28 cellular contexts compared by ENCODE assay signal in the genomic region with DNA sequence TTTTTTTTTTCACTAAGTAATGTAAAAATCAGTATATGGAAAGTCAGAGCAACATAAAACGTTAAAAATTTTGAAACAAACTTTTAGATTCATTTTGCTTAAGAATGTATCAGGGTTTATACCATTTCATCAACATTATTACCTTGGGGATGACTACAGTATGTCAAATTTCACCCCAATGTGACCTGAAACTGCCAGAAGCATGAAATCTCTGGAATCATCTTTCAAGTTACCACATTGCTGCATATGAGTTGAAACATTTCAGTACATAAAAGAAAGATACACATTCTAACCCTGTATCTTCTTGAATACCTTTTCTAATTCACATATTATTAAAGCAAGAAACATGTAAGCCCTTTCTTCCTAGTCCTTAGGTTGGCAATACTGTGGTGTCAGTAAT. TPM values are rescaled to one million over a fixed set of nuclear protein-coding genes. Genes with fewer than 3 reads are reported as not detected.
DNase-seq lines count a peak whose midpoint lies in the region; ATAC-seq and TF ChIP-seq lines count a peak whose summit lies in the region.
"Had no signal": no experiment of that assay in that cellular context is flagged by ENCODE, and none has a peak within 500 bp of the region (broad histone marks: within the 10 kb centered on the region; RNA-seq: fewer than 3 reads in every experiment).

No MANE protein-coding gene starts in this region.

- H3K27ac ChIP-seq in brain microvascular endothelial cell, result peak overlapping the region; percentile 76
- peak overlapping the region in 2 of 3 donors; percentile 64 to 95 for H3K27ac ChIP-seq in thyroid gland
- H3K27ac ChIP-seq: BLaER1, gastrocnemius medialis, neural progenitor cell had no signal

- TF ChIP-seq POLR2A in thyroid gland (IDR thresholded peaks at IDR 0.05), result no peak
- TF ChIP-seq POLR2A in GM18505 (IDR thresholded peaks at IDR 0.05; ENCODE audit: borderline replicate concordance, extremely low read depth, insufficient read depth, insufficient read length), result no peak

- intact Hi-C loops in thyroid gland (cut with DNase I), result no loop called here

- TF ChIP-seq CTCF in HFFc6 (IDR thresholded peaks at IDR 0.05) (no peak), brain microvascular endothelial cell (IDR thresholded peaks at IDR 0.05; ENCODE audit: low read depth, low read length, missing control alignments) (no peak), mesothelial cell of epicardium (IDR thresholded peaks at IDR 0.05; ENCODE audit: unreplicated experiment) (no peak), thyroid gland (IDR thresholded peaks at IDR 0.05) (no peak)

- H3K9me3 ChIP-seq in thyroid gland, result no peaks in the 10 kb centered on the region
- H3K9me3 ChIP-seq: BLaER1, gastrocnemius medialis, MG63, thoracic aorta had no signal

- H3K4me1 ChIP-seq in thyroid gland, result peaks cover 64 to 79% of the 10 kb centered on the region in 2 donors

- ATAC-seq in HG03175 (IDR thresholded peaks at IDR 0.05; ENCODE audit: unreplicated experiment) (no peak), GM18505 (IDR thresholded peaks at IDR 0.05; ENCODE audit: unreplicated experiment) (no peak)
- ATAC-seq: activated CD4-positive, alpha-beta T cell treated with anti-CD3 and anti-CD28 coated beads for 36 hours; activated CD8-positive, alpha-beta T cell treated with anti-CD3 and anti-CD28 coated beads for 36 hours; gastrocnemius medialis; stimulated activated naive CD8-positive, alpha-beta T cell treated with anti-CD3 and anti-CD28 coated beads, Interleukin-15, Interleukin-2, amounts not matched to agents 100 U/mL and 50 U/mL, for 24 hours had no signal

- no peak for DNase-seq in HFFc6
- no peak for DNase-seq in brain microvascular endothelial cell
- DNase-seq in mesothelial cell of epicardium (ENCODE audit: low spot score in 2 of 2, unreplicated experiment in 2 of 2), result no peak
- DNase-seq in thyroid gland, result no peak
- DNase-seq in NCI-H69 (lab: John Stamatoyannopoulos, UW), result no peak
- DNase-seq: activated CD4-positive, alpha-beta T cell treated with anti-CD3 and anti-CD28 coated beads for 36 hours; activated CD8-positive, alpha-beta T cell treated with anti-CD3 and anti-CD28 coated beads for 36 hours; activated naive CD4-positive, alpha-beta T cell treated with anti-CD3 and anti-CD28 coated beads, Interleukin-2, amount 10 ng/mL, durations not matched to agents 7 days and 5 days; COR-L47; gastrocnemius medialis; hippocampal formation; immature natural killer cell; KG1; left colon; MG63; NCI-H1105; NCI-H187 treated with DMSO at 0.1 percent for 48 hours; NCI-H524; NK-92 treated with Interleukin-12 subunit alpha and Interleukin-12 subunit beta, amount 100 ng/mL, for 24 hours; SHP77; stimulated activated CD4-positive, alpha-beta T cell treated with anti-CD3 and anti-CD28 coated beads, Interleukin-1b, Interleukin-23, amount 100 ng/mL, for 48 hours; stimulated activated naive CD8-positive, alpha-beta T cell treated with anti-CD3 and anti-CD28 coated beads, Interleukin-15, Interleukin-2, amounts not matched to agents 100 U/mL and 50 U/mL, for 24 hours had no signal

- 81 to 82% methylated on average over 1 of the region's 1 CpG for WGBS in thyroid gland, 2 donors

- no peaks in the 10 kb centered on the region for H3K27me3 Mint-ChIP-seq in HFFc6 (ENCODE audit: insufficient read depth)
- H3K27me3 Mint-ChIP-seq in mesothelial cell of epicardium (ENCODE audit: low read depth), result no peaks in the 10 kb centered on the region
- H3K27me3 Mint-ChIP-seq: activated CD4-positive, alpha-beta T cell treated with anti-CD3 and anti-CD28 coated beads for 36 hours; activated CD8-positive, alpha-beta T cell treated with anti-CD3 and anti-CD28 coated beads for 36 hours; activated naive CD4-positive, alpha-beta T cell treated with anti-CD3 and anti-CD28 coated beads, Interleukin-2, amount 10 ng/mL, durations not matched to agents 7 days and 5 days; brain had no signal

- H3K9me3 Mint-ChIP-seq in HFFc6, result no peaks in the 10 kb centered on the region
- no peaks in the 10 kb centered on the region for H3K9me3 Mint-ChIP-seq in mesothelial cell of epicardium
- H3K9me3 Mint-ChIP-seq: activated CD8-positive, alpha-beta T cell treated with anti-CD3 and anti-CD28 coated beads for 36 hours; activated naive CD4-positive, alpha-beta T cell treated with anti-CD3 and anti-CD28 coated beads, Interleukin-2, amount 10 ng/mL, durations not matched to agents 7 days and 5 days; brain; immature natural killer cell; neural progenitor cell had no signal

- H3K4me1 Mint-ChIP-seq in HFFc6 (ENCODE audit: low read depth) (peaks cover 100% of the 10 kb centered on the region), mesothelial cell of epicardium (peaks cover 90% of the 10 kb centered on the region)

- no peaks in the 10 kb centered on the region for H3K36me3 ChIP-seq in brain microvascular endothelial cell (replicated peaks)
- no peaks in the 10 kb centered on the region for H3K36me3 ChIP-seq in thyroid gland
- H3K36me3 ChIP-seq: BLaER1, gastrocnemius medialis, MG63, neural progenitor cell, thoracic aorta had no signal

- peaks cover 13% of the 10 kb centered on the region for H3K36me3 Mint-ChIP-seq in HFFc6 (ENCODE audit: low read depth)
- no peaks in the 10 kb centered on the region for H3K36me3 Mint-ChIP-seq in mesothelial cell of epicardium
- H3K36me3 Mint-ChIP-seq: brain had no signal

- H3K4me3 ChIP-seq in brain microvascular endothelial cell (ENCODE audit: low read depth, low read length), result no peak overlapping the region
- H3K4me3 ChIP-seq in thyroid gland (replicated peaks in 1 of 3), result no peak overlapping the region
- H3K4me3 ChIP-seq: BLaER1, gastrocnemius medialis, MG63, neural progenitor cell, thoracic aorta had no signal

- in situ Hi-C loops in brain microvascular endothelial cell (cut with HindIII; ENCODE audit: low pct_ligation_motif_present, low sequenced_read_pairs), result no loop called here

- H3K27me3 ChIP-seq in brain microvascular endothelial cell (replicated peaks) (no peaks in the 10 kb centered on the region), thyroid gland (no peaks in the 10 kb centered on the region)
- H3K27me3 ChIP-seq: BLaER1, gastrocnemius medialis, MG63, neural progenitor cell had no signal

- H3K27ac Mint-ChIP-seq in HFFc6 (peak overlapping the region; percentile 66), mesothelial cell of epicardium (peak overlapping the region; percentile 81)
- H3K27ac Mint-ChIP-seq: activated CD4-positive, alpha-beta T cell treated with anti-CD3 and anti-CD28 coated beads for 36 hours; activated CD8-positive, alpha-beta T cell treated with anti-CD3 and anti-CD28 coated beads for 36 hours; activated naive CD4-positive, alpha-beta T cell treated with anti-CD3 and anti-CD28 coated beads, Interleukin-2, amount 10 ng/mL, durations not matched to agents 7 days and 5 days; immature natural killer cell had no signal

- H3K4me3 Mint-ChIP-seq in HFFc6 (peak overlapping the region; percentile 39; the same call in 1 of the 2 replicates), mesothelial cell of epicardium (no peak overlapping the region)
- H3K4me3 Mint-ChIP-seq: activated CD4-positive, alpha-beta T cell treated with anti-CD3 and anti-CD28 coated beads for 36 hours; activated CD8-positive, alpha-beta T cell treated with anti-CD3 and anti-CD28 coated beads for 36 hours; activated naive CD4-positive, alpha-beta T cell treated with anti-CD3 and anti-CD28 coated beads, Interleukin-2, amount 10 ng/mL, durations not matched to agents 7 days and 5 days; immature natural killer cell; neural progenitor cell had no signal

RNA-seq across cellular contexts. Expression of gene MAML2, which starts 32.8 kb away (rescaled TPM):
- total RNA-seq in HFFc6 (2021; fragmentation: NEBNext Ultra II Directional; extraction: Animal tissue kit (Norgen Biotek cat#: 25700)), result 10 to 100 TPM; 24.9 to 30.8 (median 28.3) TPM
- total RNA-seq in mesothelial cell of epicardium (36.4 to 38.4 TPM (median 38.3 TPM) in 3 replicates), thyroid gland (10 to 100 TPM; 19.0 to 36.4 (median 31.4) TPM)
